ENCODE assay signal across 23 cellular contexts in the genomic region with DNA sequence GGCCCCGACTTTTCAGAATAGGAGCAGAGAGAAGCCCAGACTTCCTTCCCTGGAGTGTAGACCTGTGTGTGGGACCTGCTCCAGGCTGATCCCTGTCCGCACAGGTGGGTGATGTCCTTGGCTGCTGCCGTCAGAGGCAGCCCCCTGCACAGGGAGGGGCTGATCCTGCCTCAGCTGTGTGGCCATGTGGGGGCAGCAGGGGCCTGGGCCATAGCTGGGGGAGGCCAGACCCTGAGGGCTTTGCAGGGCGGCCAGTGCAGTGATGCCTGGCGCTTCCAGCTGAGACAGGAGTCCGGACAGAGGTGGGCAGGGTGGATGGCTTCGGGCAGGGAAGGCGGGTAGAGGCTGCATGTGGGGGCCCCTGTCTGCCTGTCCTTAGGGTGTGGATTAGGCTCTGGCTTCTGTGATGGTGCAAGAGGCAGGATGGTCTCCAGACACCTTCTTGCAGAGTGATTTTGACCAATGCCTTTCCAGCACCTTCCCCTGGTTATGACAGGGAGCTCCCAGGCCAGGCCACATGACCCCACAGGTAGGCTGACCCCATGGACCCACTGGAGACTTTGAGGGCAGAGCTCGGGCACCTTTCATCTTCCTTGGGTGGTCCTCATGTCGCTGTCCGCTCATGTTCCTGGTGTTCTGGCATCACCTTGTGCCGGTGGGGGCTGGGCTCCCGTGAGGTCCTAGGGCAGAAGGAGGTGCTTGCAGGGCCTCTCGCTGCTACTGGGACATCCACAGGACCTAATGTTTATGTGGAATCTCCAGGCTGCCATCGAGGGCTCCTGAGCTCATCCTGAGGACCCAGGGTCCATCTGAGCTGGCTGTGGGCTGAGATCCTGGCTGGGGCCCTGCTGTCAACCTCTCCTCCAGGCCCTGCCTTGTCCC.
DNase-seq lines count a peak whose midpoint lies in the region; ATAC-seq and TF ChIP-seq lines count a peak whose summit lies in the region.
"Had no signal": no experiment of that assay in that cellular context is flagged by ENCODE, and none has a peak within 500 bp of the region (broad histone marks: within the 10 kb centered on the region; RNA-seq: fewer than 3 reads in every experiment).

No MANE protein-coding gene starts in this region.

- POLR2A ChIA-PET in SK-N-SH (lab: Yijun Ruan, JAX) = no interaction called here

- TF ChIP-seq CTCF in SK-N-SH (IDR thresholded peaks at IDR 0.05) (no peak), H9 (conservative IDR thresholded peaks at IDR 0.05) (no peak)

- CTCF ChIA-PET in SK-N-SH (lab: Yijun Ruan, JAX) = interaction anchor here (0.9 to 1.0 kb wide), 2 partner anchors 9 to 138 kb away, joined by 3 read pairs; no protein-coding TSS in a partner anchor

- no peak for TF ChIP-seq RAD21 in SK-N-SH (IDR thresholded peaks at IDR 0.05; ENCODE audit: low read length)

- intact Hi-C loops in posterior vena cava (cut with DNase I) = no loop called here

- H2AK5ac ChIP-seq in H9 (ENCODE audit: insufficient read length, low read length) = no peak overlapping the region

- H2BK5ac ChIP-seq in H9 (ENCODE audit: insufficient read length, low read length) = no peak overlapping the region

- no peak overlapping the region for H2BK20ac ChIP-seq in H9 (ENCODE audit: low read depth, low read length, poor library complexity, severe bottlenecking)

- no peak overlapping the region for H3K56ac ChIP-seq in H9 (ENCODE audit: insufficient read length, low read depth, low read length)

- DNase-seq in SK-N-SH (peak; percentile 24), H9 (peak; percentile 22), islet precursor cell (peak; percentile 40), posterior vena cava (ENCODE audit: low spot score) (peak; percentile 63), NCI-H526 treated with DMSO at 0.1 percent for 48 hours (lab: John Stamatoyannopoulos, UW) (no peak), RPMI8226 (no peak)
- DNase-seq: ACHN; CD4-positive, alpha-beta memory T cell; DMS153; KG1; NCI-H1105; NCI-H146; NCI-H2029; NCI-H2227 treated with DMSO at 0.1 percent for 48 hours; NCI-H510A treated with DMSO at 0.1 percent for 48 hours; NCI-H82; Peyer's patch had no signal

- no peak overlapping the region for H3K9ac ChIP-seq in SK-N-SH
- H3K9ac ChIP-seq in H9 (ENCODE audit: extremely low read depth, insufficient read length, low read length) = no peak overlapping the region
- H3K9ac ChIP-seq: BLaER1 had no signal

- H4K20me1 ChIP-seq in SK-N-SH (ENCODE audit: insufficient read depth) (no peaks in the 10 kb centered on the region), H9 (ENCODE audit: control insufficient read depth, insufficient read depth, insufficient read length) (no peaks in the 10 kb centered on the region)

- H3K79me2 ChIP-seq in SK-N-SH (ENCODE audit: insufficient read depth) = no peaks in the 10 kb centered on the region
- H3K79me2 ChIP-seq in H9 (ENCODE audit: insufficient read depth, low read length) = no peaks in the 10 kb centered on the region

- no peak for TF ChIP-seq EP300 in SK-N-SH (IDR thresholded peaks at IDR 0.05; ENCODE audit: borderline replicate concordance in 1 of 2, low read depth in 1 of 2, low read length in 1 of 2)

- no peaks in the 10 kb centered on the region for H3K36me3 ChIP-seq in SK-N-SH (replicated peaks in 1 of 2; ENCODE audit: control insufficient read depth in 1 of 2, insufficient read depth in 2 of 2, low read length in 1 of 2)
- H3K36me3 ChIP-seq: BLaER1, Peyer's patch, SJSA1 had no signal

- H3K4me2 ChIP-seq in SK-N-SH (no peak overlapping the region), H9 (ENCODE audit: insufficient read depth, insufficient read length, low read length) (no peak overlapping the region)

- no peaks in the 10 kb centered on the region for H3K9me3 Mint-ChIP-seq in H9
- H3K9me3 Mint-ChIP-seq: CD4-positive, alpha-beta memory T cell had no signal

- no peak for ATAC-seq in SK-N-SH treated with all-trans-retinoic acid at 6 μM for 48 hours
- ATAC-seq in HG03520 (IDR thresholded peaks at IDR 0.05; ENCODE audit: unreplicated experiment) = no peak

- H2BK12ac ChIP-seq in H9 (ENCODE audit: insufficient read length, low read depth, low read length) = no peak overlapping the region

- H4K8ac ChIP-seq in H9 (replicated peaks; ENCODE audit: insufficient read length, low read depth, low read length) = no peak overlapping the region

- H2BK120ac ChIP-seq in H9 (ENCODE audit: low read depth, low read length, poor library complexity, severe bottlenecking) = no peak overlapping the region

- no peaks in the 10 kb centered on the region for H3K79me1 ChIP-seq in H9 (ENCODE audit: insufficient read depth, low read depth, low read length, poor library complexity, severe bottlenecking)

- H3K27ac Mint-ChIP-seq in H9 = peak overlapping the region in 1 of 3 experiments; percentile 67; a peak in 1 of 7 replicates

- no peak overlapping the region for H3K14ac ChIP-seq in H9 (ENCODE audit: insufficient read depth, low read length)

- 48% methylated on average over 12 of the region's 15 CpGs for WGBS in SK-N-SH (ENCODE audit: low lambda C conversion rate)
- WGBS in H9 (ENCODE audit: extremely low coverage, insufficient read length, low lambda C conversion rate) = no CpG with 5 or more reads among the region's 15 CpGs

- H3K27me3 ChIP-seq in SK-N-SH (ENCODE audit: insufficient read depth) = peaks cover 14% of the 10 kb centered on the region
- H3K27me3 ChIP-seq in H9 (ENCODE audit: insufficient read depth, low read length) = no peaks in the 10 kb centered on the region
- H3K27me3 ChIP-seq: BLaER1, Peyer's patch, SJSA1 had no signal

- H3K4me1 ChIP-seq in SK-N-SH (ENCODE audit: control insufficient read depth in 1 of 2, insufficient read depth in 2 of 2, low read depth in 1 of 2, low read length in 1 of 2) (no peaks in the 10 kb centered on the region; a peak in 1 of 4 replicates), H9 (ENCODE audit: insufficient read depth, low read length) (no peaks in the 10 kb centered on the region)
- H3K4me1 ChIP-seq: Peyer's patch, SJSA1 had no signal

- H3K18ac ChIP-seq in H9 (ENCODE audit: insufficient read length, low read depth, low read length) = no peak overlapping the region

- no peaks in the 10 kb centered on the region for H3K27me3 Mint-ChIP-seq in H9 (ENCODE audit: low read depth)

- H3F3A ChIP-seq in SK-N-SH (replicated peaks; ENCODE audit: insufficient read depth) = no peaks in the 10 kb centered on the region

- H2BK15ac ChIP-seq in H9 (ENCODE audit: low read depth, low read length) = no peak overlapping the region

- no peak overlapping the region; a peak in 1 of 4 replicates for H3K27ac ChIP-seq in SK-N-SH (ENCODE audit: low read depth in 2 of 2, low read length in 1 of 2)
- H3K27ac ChIP-seq in H9 (ENCODE audit: insufficient read length, low read depth, low read length) = no peak overlapping the region
- H3K27ac ChIP-seq: 22Rv1, HL-60, Peyer's patch, SJSA1 had no signal

- no peaks in the 10 kb centered on the region for H3K9me2 ChIP-seq in SK-N-SH

- H3K23me2 ChIP-seq in H9 (ENCODE audit: insufficient read length, low read depth, low read length, poor library complexity, severe bottlenecking) = no peaks in the 10 kb centered on the region

- no peak overlapping the region for H3K4me3 ChIP-seq in SK-N-SH (ENCODE audit: low read depth in 2 of 2, low read length in 1 of 2)
- H3K4me3 ChIP-seq: BLaER1, Peyer's patch, SJSA1 had no signal

- no peak overlapping the region for H3K23ac ChIP-seq in H9 (ENCODE audit: insufficient read length, low read depth, low read length)

- H3K4ac ChIP-seq in H9 (ENCODE audit: low read depth, low read length) = no peak overlapping the region

- no peak overlapping the region for H2AFZ ChIP-seq in SK-N-SH (ENCODE audit: low read depth)
- H2AFZ ChIP-seq in H9 (ENCODE audit: low read length) = no peak overlapping the region

- no peak overlapping the region for H4K5ac ChIP-seq in H9 (ENCODE audit: insufficient read length, low read depth, low read length)

- H3K4me3 Mint-ChIP-seq in H9 = no peak overlapping the region
- H3K4me3 Mint-ChIP-seq: CD4-positive, alpha-beta memory T cell had no signal

- H4K91ac ChIP-seq in H9 (ENCODE audit: insufficient read length, low read depth, low read length) = no peak overlapping the region

- H3K4me1 Mint-ChIP-seq in H9 = no peaks in the 10 kb centered on the region
- H3K4me1 Mint-ChIP-seq: CD4-positive, alpha-beta memory T cell had no signal

- no peak overlapping the region for H3T11ph ChIP-seq in H9 (ENCODE audit: low read length)

- peaks cover 0 to 6% (median 3%) of the 10 kb centered on the region in 3 experiments; a peak in 3 of 7 replicates for H3K36me3 Mint-ChIP-seq in H9 (ENCODE audit: insufficient read depth in 1 of 3, low read depth in 3 of 3)
- H3K36me3 Mint-ChIP-seq: CD4-positive, alpha-beta memory T cell had no signal

- H3K9me3 ChIP-seq in SK-N-SH (no peaks in the 10 kb centered on the region), H9 (ENCODE audit: control insufficient read depth, low read depth, low read length) (no peaks in the 10 kb centered on the region)
- H3K9me3 ChIP-seq: BLaER1, Peyer's patch, SJSA1 had no signal

TF ChIP-seq in SK-N-SH treated with all-trans-retinoic acid at 6 μM for 48 hours, 23 proteins besides CTCF, POLR2A, EP300 and RAD21 (continues in another document):
- TF ChIP-seq ZFP30 (CRISPR knock-in tag; IDR thresholded peaks at IDR 0.05) = no peak
- no peak for TF ChIP-seq SNAI2 (CRISPR knock-in tag; IDR thresholded peaks at IDR 0.05)
- no peak for TF ChIP-seq ISL1 (CRISPR knock-in tag; IDR thresholded peaks at IDR 0.05)
- no peak for TF ChIP-seq BACH2 (CRISPR knock-in tag; IDR thresholded peaks at IDR 0.05; ENCODE audit: borderline replicate concordance)
- no peak for TF ChIP-seq ESRRG (CRISPR knock-in tag; IDR thresholded peaks at IDR 0.05)
- no peak for TF ChIP-seq ZC3H10 (CRISPR knock-in tag; IDR thresholded peaks at IDR 0.05)
- no peak for TF ChIP-seq ZFP3 (CRISPR knock-in tag; IDR thresholded peaks at IDR 0.05)
- TF ChIP-seq, protein P1, sequence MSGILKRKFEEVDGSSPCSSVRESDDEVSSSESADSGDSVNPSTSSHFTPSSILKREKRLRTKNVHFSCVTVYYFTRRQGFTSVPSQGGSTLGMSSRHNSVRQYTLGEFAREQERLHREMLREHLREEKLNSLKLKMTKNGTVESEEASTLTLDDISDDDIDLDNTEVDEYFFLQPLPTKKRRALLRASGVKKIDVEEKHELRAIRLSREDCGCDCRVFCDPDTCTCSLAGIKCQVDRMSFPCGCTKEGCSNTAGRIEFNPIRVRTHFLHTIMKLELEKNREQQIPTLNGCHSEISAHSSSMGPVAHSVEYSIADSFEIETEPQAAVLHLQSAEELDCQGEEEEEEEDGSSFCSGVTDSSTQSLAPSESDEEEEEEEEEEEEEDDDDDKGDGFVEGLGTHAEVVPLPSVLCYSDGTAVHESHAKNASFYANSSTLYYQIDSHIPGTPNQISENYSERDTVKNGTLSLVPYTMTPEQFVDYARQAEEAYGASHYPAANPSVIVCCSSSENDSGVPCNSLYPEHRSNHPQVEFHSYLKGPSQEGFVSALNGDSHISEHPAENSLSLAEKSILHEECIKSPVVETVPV (CRISPR knock-in tag; IDR thresholded peaks at IDR 0.05) = no peak

Comparison
In these comparisons a context has a peak if more than half of its experiments do, and no peak if none do; other contexts are left out.
1. DNase-seq: peak in SK-N-SH (single experiment), H9 (single experiment), islet precursor cell (single experiment) and posterior vena cava (single experiment); none in NCI-H526 treated with DMSO at 0.1 percent for 48 hours (single experiment) and RPMI8226 (single experiment).